1 cellular context compared by ENCODE assay signal in genomic region chr11:116772443-116773202, GRCh38.
TF ChIP-seq lines count a peak whose summit lies in the region.

A gene with protein sequence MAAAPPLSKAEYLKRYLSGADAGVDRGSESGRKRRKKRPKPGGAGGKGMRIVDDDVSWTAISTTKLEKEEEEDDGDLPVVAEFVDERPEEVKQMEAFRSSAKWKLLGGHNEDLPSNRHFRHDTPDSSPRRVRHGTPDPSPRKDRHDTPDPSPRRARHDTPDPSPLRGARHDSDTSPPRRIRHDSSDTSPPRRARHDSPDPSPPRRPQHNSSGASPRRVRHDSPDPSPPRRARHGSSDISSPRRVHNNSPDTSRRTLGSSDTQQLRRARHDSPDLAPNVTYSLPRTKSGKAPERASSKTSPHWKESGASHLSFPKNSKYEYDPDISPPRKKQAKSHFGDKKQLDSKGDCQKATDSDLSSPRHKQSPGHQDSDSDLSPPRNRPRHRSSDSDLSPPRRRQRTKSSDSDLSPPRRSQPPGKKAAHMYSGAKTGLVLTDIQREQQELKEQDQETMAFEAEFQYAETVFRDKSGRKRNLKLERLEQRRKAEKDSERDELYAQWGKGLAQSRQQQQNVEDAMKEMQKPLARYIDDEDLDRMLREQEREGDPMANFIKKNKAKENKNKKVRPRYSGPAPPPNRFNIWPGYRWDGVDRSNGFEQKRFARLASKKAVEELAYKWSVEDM (minus strand): TSS chr11:116772987. CDS start chr11:116772964, 23 bp downstream.

TF ChIP-seq in GM12878, 131 proteins besides CTCF, POLR2A, EP300 and RAD21 (continued from another document):
- TF ChIP-seq, protein P1, sequence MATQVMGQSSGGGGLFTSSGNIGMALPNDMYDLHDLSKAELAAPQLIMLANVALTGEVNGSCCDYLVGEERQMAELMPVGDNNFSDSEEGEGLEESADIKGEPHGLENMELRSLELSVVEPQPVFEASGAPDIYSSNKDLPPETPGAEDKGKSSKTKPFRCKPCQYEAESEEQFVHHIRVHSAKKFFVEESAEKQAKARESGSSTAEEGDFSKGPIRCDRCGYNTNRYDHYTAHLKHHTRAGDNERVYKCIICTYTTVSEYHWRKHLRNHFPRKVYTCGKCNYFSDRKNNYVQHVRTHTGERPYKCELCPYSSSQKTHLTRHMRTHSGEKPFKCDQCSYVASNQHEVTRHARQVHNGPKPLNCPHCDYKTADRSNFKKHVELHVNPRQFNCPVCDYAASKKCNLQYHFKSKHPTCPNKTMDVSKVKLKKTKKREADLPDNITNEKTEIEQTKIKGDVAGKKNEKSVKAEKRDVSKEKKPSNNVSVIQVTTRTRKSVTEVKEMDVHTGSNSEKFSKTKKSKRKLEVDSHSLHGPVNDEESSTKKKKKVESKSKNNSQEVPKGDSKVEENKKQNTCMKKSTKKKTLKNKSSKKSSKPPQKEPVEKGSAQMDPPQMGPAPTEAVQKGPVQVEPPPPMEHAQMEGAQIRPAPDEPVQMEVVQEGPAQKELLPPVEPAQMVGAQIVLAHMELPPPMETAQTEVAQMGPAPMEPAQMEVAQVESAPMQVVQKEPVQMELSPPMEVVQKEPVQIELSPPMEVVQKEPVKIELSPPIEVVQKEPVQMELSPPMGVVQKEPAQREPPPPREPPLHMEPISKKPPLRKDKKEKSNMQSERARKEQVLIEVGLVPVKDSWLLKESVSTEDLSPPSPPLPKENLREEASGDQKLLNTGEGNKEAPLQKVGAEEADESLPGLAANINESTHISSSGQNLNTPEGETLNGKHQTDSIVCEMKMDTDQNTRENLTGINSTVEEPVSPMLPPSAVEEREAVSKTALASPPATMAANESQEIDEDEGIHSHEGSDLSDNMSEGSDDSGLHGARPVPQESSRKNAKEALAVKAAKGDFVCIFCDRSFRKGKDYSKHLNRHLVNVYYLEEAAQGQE (IDR thresholded peaks at IDR 0.05; ENCODE audit: low read depth, low read length) = no peak
- TF ChIP-seq, protein P2, sequence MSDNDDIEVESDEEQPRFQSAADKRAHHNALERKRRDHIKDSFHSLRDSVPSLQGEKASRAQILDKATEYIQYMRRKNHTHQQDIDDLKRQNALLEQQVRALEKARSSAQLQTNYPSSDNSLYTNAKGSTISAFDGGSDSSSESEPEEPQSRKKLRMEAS (IDR thresholded peaks at IDR 0.05; ENCODE audit: low read depth, low read length) = peak; percentile 70
- TF ChIP-seq, protein P3, sequence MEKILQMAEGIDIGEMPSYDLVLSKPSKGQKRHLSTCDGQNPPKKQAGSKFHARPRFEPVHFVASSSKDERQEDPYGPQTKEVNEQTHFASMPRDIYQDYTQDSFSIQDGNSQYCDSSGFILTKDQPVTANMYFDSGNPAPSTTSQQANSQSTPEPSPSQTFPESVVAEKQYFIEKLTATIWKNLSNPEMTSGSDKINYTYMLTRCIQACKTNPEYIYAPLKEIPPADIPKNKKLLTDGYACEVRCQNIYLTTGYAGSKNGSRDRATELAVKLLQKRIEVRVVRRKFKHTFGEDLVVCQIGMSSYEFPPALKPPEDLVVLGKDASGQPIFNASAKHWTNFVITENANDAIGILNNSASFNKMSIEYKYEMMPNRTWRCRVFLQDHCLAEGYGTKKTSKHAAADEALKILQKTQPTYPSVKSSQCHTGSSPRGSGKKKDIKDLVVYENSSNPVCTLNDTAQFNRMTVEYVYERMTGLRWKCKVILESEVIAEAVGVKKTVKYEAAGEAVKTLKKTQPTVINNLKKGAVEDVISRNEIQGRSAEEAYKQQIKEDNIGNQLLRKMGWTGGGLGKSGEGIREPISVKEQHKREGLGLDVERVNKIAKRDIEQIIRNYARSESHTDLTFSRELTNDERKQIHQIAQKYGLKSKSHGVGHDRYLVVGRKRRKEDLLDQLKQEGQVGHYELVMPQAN (conservative IDR thresholded peaks at IDR 0.05) = peak; percentile 87; the same call in 1 of the 2 replicates
- TF ChIP-seq GABPA (IDR thresholded peaks at IDR 0.05; ENCODE audit: low read depth) (peak; percentile 71), SMC3 (IDR thresholded peaks at IDR 0.05; ENCODE audit: borderline replicate concordance, low read length) (no peak), DPF2 (IDR thresholded peaks at IDR 0.05) (peak; percentile 79), JUNB (IDR thresholded peaks at IDR 0.05) (no peak), RB1 (IDR thresholded peaks at IDR 0.05; ENCODE audit: borderline replicate concordance) (peak; percentile 95; the same call in 1 of the 2 replicates), SRF (IDR thresholded peaks at IDR 0.05; ENCODE audit: low read depth in 2 of 2, low read length in 2 of 2) (0 out of 4 replicates have a peak, but pooled peaks of 1 of the 2 experiments have one; percentile 41), FOXM1 (IDR thresholded peaks at IDR 0.05; ENCODE audit: low read depth, low read length) (no peak), TCF12 (IDR thresholded peaks at IDR 0.05; ENCODE audit: low read depth, low read length) (peak; percentile 90), ZNF622 (IDR thresholded peaks at IDR 0.05) (no peak), HCFC1 (IDR thresholded peaks at IDR 0.05; ENCODE audit: low read length) (peak; percentile 73)
- TF ChIP-seq, protein P4, sequence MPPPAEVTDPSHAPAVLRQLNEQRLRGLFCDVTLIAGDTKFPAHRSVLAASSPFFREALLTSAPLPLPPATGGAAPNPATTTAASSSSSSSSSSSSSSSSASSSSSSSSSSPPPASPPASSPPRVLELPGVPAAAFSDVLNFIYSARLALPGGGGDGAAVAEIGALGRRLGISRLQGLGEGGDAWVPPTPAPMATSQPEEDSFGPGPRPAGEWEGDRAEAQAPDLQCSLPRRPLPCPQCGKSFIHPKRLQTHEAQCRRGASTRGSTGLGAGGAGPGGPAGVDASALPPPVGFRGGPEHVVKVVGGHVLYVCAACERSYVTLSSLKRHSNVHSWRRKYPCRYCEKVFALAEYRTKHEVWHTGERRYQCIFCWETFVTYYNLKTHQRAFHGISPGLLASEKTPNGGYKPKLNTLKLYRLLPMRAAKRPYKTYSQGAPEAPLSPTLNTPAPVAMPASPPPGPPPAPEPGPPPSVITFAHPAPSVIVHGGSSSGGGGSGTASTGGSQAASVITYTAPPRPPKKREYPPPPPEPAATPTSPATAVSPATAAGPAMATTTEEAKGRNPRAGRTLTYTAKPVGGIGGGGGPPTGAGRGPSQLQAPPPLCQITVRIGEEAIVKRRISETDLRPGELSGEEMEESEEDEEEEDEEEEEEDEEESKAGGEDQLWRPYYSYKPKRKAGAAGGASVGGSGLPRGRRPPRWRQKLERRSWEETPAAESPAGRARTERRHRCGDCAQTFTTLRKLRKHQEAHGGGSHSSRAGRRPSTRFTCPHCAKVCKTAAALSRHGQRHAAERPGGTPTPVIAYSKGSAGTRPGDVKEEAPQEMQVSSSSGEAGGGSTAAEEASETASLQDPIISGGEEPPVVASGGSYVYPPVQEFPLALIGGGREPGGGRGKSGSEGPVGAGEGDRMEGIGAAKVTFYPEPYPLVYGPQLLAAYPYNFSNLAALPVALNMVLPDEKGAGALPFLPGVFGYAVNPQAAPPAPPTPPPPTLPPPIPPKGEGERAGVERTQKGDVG (CRISPR knock-in tag; IDR thresholded peaks at IDR 0.05) = no peak
